In genomic region chr3:143604849-143605660, GRCh38 we compare ENCODE assay signal across 15 cellular contexts.
A peak's percentile ranks its signal among the peaks of the same experiment; 100 is the strongest.
DNase-seq lines count a peak whose midpoint lies in the region; ATAC-seq, FAIRE-seq and TF ChIP-seq lines count a peak whose summit lies in the region.
"Had no signal": no experiment of that assay in that cellular context is flagged by ENCODE, and none has a peak within 500 bp of the region (broad histone marks: within the 10 kb centered on the region; RNA-seq: fewer than 3 reads in every experiment).

No MANE protein-coding gene starts in this region.

- peaks cover 29 to 48% (median 31%) of the 10 kb centered on the region in 3 donors for H3K4me1 Mint-ChIP-seq in naive B cell
- no peaks in the 10 kb centered on the region for H3K4me1 Mint-ChIP-seq in activated T-cell treated with anti-CD3 and anti-CD28 coated beads, Interleukin-2, amount 50 U/mL, for 72 hours (ENCODE audit: low read depth)

- DNase-seq in naive B cell, result peak; percentile 46
- no peak for DNase-seq in erythroblast (lab: John Stamatoyannopoulos, UW)
- DNase-seq in DMS 273 treated with DMSO at 0.1 percent for 48 hours (lab: John Stamatoyannopoulos, UW), result no peak
- no peak for DNase-seq in activated T-cell treated with anti-CD3 and anti-CD28 coated beads, Interleukin-2, amount 50 U/mL, for 72 hours
- no peak for DNase-seq in small intestine
- DNase-seq: activated CD8-positive, alpha-beta memory T cell treated with anti-CD3 and anti-CD28 coated beads, Interleukin-2, amount 50 U/mL, for 4 hours; DMS79 treated with DMSO at 0.1 percent for 48 hours; kidney; NCI-H82; testis had no signal

- no peaks in the 10 kb centered on the region for H3K9me3 Mint-ChIP-seq in naive B cell
- H3K9me3 Mint-ChIP-seq in activated T-cell treated with anti-CD3 and anti-CD28 coated beads, Interleukin-2, amount 50 U/mL, for 72 hours, result no peaks in the 10 kb centered on the region

- peaks cover 0 to 6% of the 10 kb centered on the region in 2 donors for H3K36me3 Mint-ChIP-seq in naive B cell
- no peaks in the 10 kb centered on the region for H3K36me3 Mint-ChIP-seq in activated T-cell treated with anti-CD3 and anti-CD28 coated beads, Interleukin-2, amount 50 U/mL, for 72 hours (ENCODE audit: insufficient read depth in 2 of 2)

- no peak for FAIRE-seq in small intestine (lab: Jason Lieb, UNC)
- FAIRE-seq: kidney had no signal

- H3K36me3 ChIP-seq in small intestine (ENCODE audit: control insufficient read depth in 2 of 2, insufficient read depth in 2 of 2, low read length in 2 of 2), result no peaks in the 10 kb centered on the region
- H3K36me3 ChIP-seq: ascending aorta had no signal

- H3K27ac Mint-ChIP-seq in naive B cell, result peak overlapping the region; percentile 43 to 92 (median 59)
- no peak overlapping the region for H3K27ac Mint-ChIP-seq in activated T-cell treated with anti-CD3 and anti-CD28 coated beads, Interleukin-2, amount 50 U/mL, for 72 hours

- no peak overlapping the region for H3K27ac ChIP-seq in small intestine (ENCODE audit: low read depth in 1 of 2, low read length in 1 of 2)
- H3K27ac ChIP-seq: ascending aorta, testis had no signal

- no peaks in the 10 kb centered on the region for H3K27me3 ChIP-seq in small intestine (ENCODE audit: control insufficient read depth in 2 of 2, insufficient read depth in 2 of 2, low read length in 2 of 2)
- H3K27me3 ChIP-seq: ascending aorta, testis had no signal

- H3K4me3 Mint-ChIP-seq in naive B cell, result peak overlapping the region in 7 of 8 donors; percentile 9 to 69 (median 49)
- no peak overlapping the region for H3K4me3 Mint-ChIP-seq in activated T-cell treated with anti-CD3 and anti-CD28 coated beads, Interleukin-2, amount 50 U/mL, for 72 hours

- H3K27me3 Mint-ChIP-seq in naive B cell, result no peaks in the 10 kb centered on the region
- no peaks in the 10 kb centered on the region for H3K27me3 Mint-ChIP-seq in activated T-cell treated with anti-CD3 and anti-CD28 coated beads, Interleukin-2, amount 50 U/mL, for 72 hours (ENCODE audit: low read depth)

- no peaks in the 10 kb centered on the region for H3K9me3 ChIP-seq in small intestine (ENCODE audit: control insufficient read depth, low read depth)
- H3K9me3 ChIP-seq: ascending aorta, testis had no signal

- ATAC-seq in GM19023 (IDR thresholded peaks at IDR 0.05; ENCODE audit: unreplicated experiment) (peak; percentile 87), GM21786 (IDR thresholded peaks at IDR 0.05; ENCODE audit: unreplicated experiment) (peak; percentile 93), HG03457 (IDR thresholded peaks at IDR 0.05; ENCODE audit: unreplicated experiment) (peak; percentile 76), naive B cell (ENCODE audit: low read depth in 2 of 2) (peak; percentile 93 to 95)
- ATAC-seq in activated T-cell treated with anti-CD3 and anti-CD28 coated beads, Interleukin-2, amount 50 U/mL, for 72 hours (replicated peaks in 1 of 2), result no peak
- ATAC-seq: HCT116 had no signal

- no peaks in the 10 kb centered on the region for H3K4me1 ChIP-seq in small intestine (ENCODE audit: control insufficient read depth in 2 of 2, insufficient read depth in 1 of 2, low read depth in 1 of 2, low read length in 1 of 2)
- H3K4me1 ChIP-seq: ascending aorta had no signal

- H3K4me3 ChIP-seq in small intestine (ENCODE audit: low read depth in 1 of 2, low read length in 2 of 2), result no peak overlapping the region
- H3K4me3 ChIP-seq: ascending aorta, testis had no signal

- no peak for TF ChIP-seq POLR2A in erythroblast (IDR thresholded peaks at IDR 0.05; ENCODE audit: low read length)

- 76 to 94% (median 86%) methylated on average over 5 of the region's 5 CpGs for WGBS in small intestine, 3 donors

Comparison
In these comparisons a context has a peak if more than half of its experiments do, and no peak if none do; other contexts are left out.
1. ATAC-seq: peak in GM19023 (single experiment), GM21786 (single experiment), HG03457 (single experiment) and naive B cell (2 of 2); none in activated T-cell treated with anti-CD3 and anti-CD28 coated beads, Interleukin-2, amount 50 U/mL, for 72 hours (0 of 2).
2. H3K4me3 Mint-ChIP-seq: peak in naive B cell (7 of 8); none in activated T-cell treated with anti-CD3 and anti-CD28 coated beads, Interleukin-2, amount 50 U/mL, for 72 hours (0 of 2).